In genomic region chr3:12193485-12194165, GRCh38 we compare ENCODE assay signal across 1 cellular context.
TF ChIP-seq lines count a peak whose summit lies in the region.

No MANE protein-coding gene starts in this region.

TF ChIP-seq in IMR-90, 13 proteins besides CTCF, POLR2A, EP300 and RAD21 (continued from another document):
- TF ChIP-seq CEBPB (IDR thresholded peaks at IDR 0.05; ENCODE audit: low read depth, low read length) (peak; percentile 61), CHD1 (IDR thresholded peaks at IDR 0.05; ENCODE audit: low read depth, low read length) (no peak), NFE2L2 (IDR thresholded peaks at IDR 0.05; ENCODE audit: low read depth, low read length) (0 out of 2 replicates have a peak, but pooled peaks have one; percentile 15)
